36 cellular contexts compared by ENCODE assay signal in genomic region chr17:18173740-18174139, GRCh38.
"Had no signal": no experiment of that assay in that cellular context is flagged by ENCODE, and none has a peak within 500 bp of the region (broad histone marks: within the 10 kb centered on the region; RNA-seq: fewer than 3 reads in every experiment).

No MANE protein-coding gene starts in this region.

- H3K4me1 Mint-ChIP-seq: activated CD4-positive, alpha-beta T cell treated with anti-CD3 and anti-CD28 coated beads for 36 hours; activated naive CD4-positive, alpha-beta T cell treated with anti-CD3 and anti-CD28 coated beads, Interleukin-2, amount 10 ng/mL, durations not matched to agents 7 days and 5 days; WTC11 had no signal

- H3K4me1 ChIP-seq: adrenal gland, breast epithelium, Peyer's patch, SJSA1 had no signal

- H3K9me3 Mint-ChIP-seq: activated CD4-positive, alpha-beta T cell treated with anti-CD3 and anti-CD28 coated beads, Interleukin-2, amount 10 ng/mL, durations not matched to agents 7 days and 5 days; activated naive CD4-positive, alpha-beta T cell treated with anti-CD3 and anti-CD28 coated beads, Interleukin-2, amount 10 ng/mL, durations not matched to agents 7 days and 5 days; activated T-cell treated with anti-CD3 and anti-CD28 coated beads, Interleukin-2, amount 50 U/mL, for 4 hours; activated T-helper 1 cell treated with anti-CD3 and anti-CD28 coated beads, Interleukin-12 subunit alpha, Interleukin-12 subunit beta, Interleukin-2, Interleukin-4 antibody, amounts not matched to agents 30 ng/mL and 10 ng/mL and 1 ng/mL, durations not matched to agents 14 hours and 24 hours and 36 hours; T-helper 1 cell treated with Interleukin-12 subunit alpha and Interleukin-12 subunit beta and Interleukin-4 antibody, amounts not matched to agents 30 μg/mL and 1 μg/mL, for 36 hours; T-helper 2 cell treated with Interferon-gamma antibody and Interleukin-4, amounts not matched to agents 5 μg/mL and 100 μg/mL, for 36 hours; WTC11 had no signal

- H3K27me3 ChIP-seq: adrenal gland, body of pancreas, breast epithelium, Peyer's patch, SJSA1 had no signal

- H3K36me3 Mint-ChIP-seq: activated naive CD4-positive, alpha-beta T cell treated with anti-CD3 and anti-CD28 coated beads, Interleukin-2, amount 10 ng/mL, durations not matched to agents 7 days and 5 days; WTC11 had no signal

- H3K27ac Mint-ChIP-seq: activated CD4-positive, alpha-beta T cell treated with anti-CD3 and anti-CD28 coated beads for 36 hours; activated CD4-positive, alpha-beta T cell treated with anti-CD3 and anti-CD28 coated beads, Interleukin-2, amount 10 ng/mL, durations not matched to agents 7 days and 5 days; activated naive CD4-positive, alpha-beta T cell treated with anti-CD3 and anti-CD28 coated beads, Interleukin-2, amount 10 ng/mL, durations not matched to agents 7 days and 5 days; activated T-helper 1 cell treated with anti-CD3 and anti-CD28 coated beads, Interleukin-12 subunit alpha, Interleukin-12 subunit beta, Interleukin-2, Interleukin-4 antibody, amounts not matched to agents 30 ng/mL and 10 ng/mL and 1 ng/mL, durations not matched to agents 14 hours and 24 hours and 36 hours; T-helper 1 cell treated with Interleukin-12 subunit alpha and Interleukin-12 subunit beta and Interleukin-4 antibody, amounts not matched to agents 30 μg/mL and 1 μg/mL, for 36 hours; T-helper 2 cell treated with Interferon-gamma antibody and Interleukin-4, amounts not matched to agents 5 μg/mL and 100 μg/mL, for 36 hours; WTC11 had no signal

- H3K4me2 ChIP-seq: SK-N-SH had no signal

- H3K4me3 Mint-ChIP-seq: activated CD4-positive, alpha-beta T cell treated with anti-CD3 and anti-CD28 coated beads for 36 hours; activated CD4-positive, alpha-beta T cell treated with anti-CD3 and anti-CD28 coated beads, Interleukin-2, amount 10 ng/mL, durations not matched to agents 7 days and 5 days; activated naive CD4-positive, alpha-beta T cell treated with anti-CD3 and anti-CD28 coated beads, Interleukin-2, amount 10 ng/mL, durations not matched to agents 7 days and 5 days; activated T-cell treated with anti-CD3 and anti-CD28 coated beads, Interleukin-2, amount 50 U/mL, for 4 hours; activated T-helper 1 cell treated with anti-CD3 and anti-CD28 coated beads, Interleukin-12 subunit alpha, Interleukin-12 subunit beta, Interleukin-2, Interleukin-4 antibody, amounts not matched to agents 30 ng/mL and 10 ng/mL and 1 ng/mL, durations not matched to agents 14 hours and 24 hours and 36 hours; T-helper 1 cell treated with Interleukin-12 subunit alpha and Interleukin-12 subunit beta and Interleukin-4 antibody, amounts not matched to agents 30 μg/mL and 1 μg/mL, for 36 hours; T-helper 2 cell treated with Interferon-gamma antibody and Interleukin-4, amounts not matched to agents 5 μg/mL and 100 μg/mL, for 36 hours; WTC11 had no signal

- H3K36me3 ChIP-seq: adrenal gland, breast epithelium, Peyer's patch, SJSA1 had no signal

- H3K4me3 ChIP-seq: adrenal gland, body of pancreas, breast epithelium, Peyer's patch, SJSA1 had no signal

- FAIRE-seq: astrocyte, TTC549 had no signal

- H3K27ac ChIP-seq: adrenal gland, body of pancreas, breast epithelium, SJSA1 had no signal

- H3K9me3 ChIP-seq: adrenal gland, body of pancreas, breast epithelium, Peyer's patch, SJSA1, SK-N-SH had no signal

- DNase-seq: activated CD4-positive, alpha-beta T cell treated with anti-CD3 and anti-CD28 coated beads for 36 hours; activated CD4-positive, alpha-beta T cell treated with anti-CD3 and anti-CD28 coated beads, Interleukin-2, amount 10 ng/mL, durations not matched to agents 7 days and 5 days; activated CD4-positive, alpha-beta T cell treated with anti-CD3 and anti-CD28 coated beads, Interleukin-2, amount 50 U/mL, for 48 hours; activated CD8-positive, alpha-beta memory T cell treated with anti-CD3 and anti-CD28 coated beads, Interleukin-2, amount 50 U/mL, for 4 hours; activated gamma-delta T cell treated with Interleukin-2 at 50 U/mL for 16 hours; activated naive CD4-positive, alpha-beta T cell treated with anti-CD3 and anti-CD28 coated beads, Interleukin-2, amount 10 ng/mL, durations not matched to agents 7 days and 5 days; activated T-cell treated with anti-CD3 and anti-CD28 coated beads for 4 hours; activated T-cell treated with anti-CD3 and anti-CD28 coated beads, Interleukin-2, amount 50 U/mL, for 4 hours; adrenal gland; body of pancreas; Karpas-422; KBM-7; NCI-H1105; NCI-H1417 treated with DMSO at 0.1 percent for 48 hours; NCI-H1694; NCI-H1930; NCI-H2081 treated with DMSO at 0.1 percent for 48 hours; NCI-H226; NCI-H446 treated with DMSO at 0.1 percent for 48 hours; NCI-H69; NCI-H82; NK-92 treated with Interleukin-12 subunit alpha and Interleukin-12 subunit beta, amount 100 ng/mL, for 24 hours; PC-3; Peyer's patch; RPMI8226; SHP77 treated with DMSO at 0.1 percent for 48 hours had no signal

- H3K9ac ChIP-seq: SK-N-SH had no signal

- ATAC-seq: activated CD4-positive, alpha-beta T cell treated with anti-CD3 and anti-CD28 coated beads for 36 hours; activated CD4-positive, CD25-positive, alpha-beta regulatory T cell treated with anti-CD3 and anti-CD28 coated beads, Interleukin-2, amount 50 U/mL, for 24 hours; activated T-cell treated with anti-CD3 and anti-CD28 coated beads, Interleukin-2, amount 50 U/mL, for 4 hours; body of pancreas; PC-3; WTC11 had no signal

- H3K27me3 Mint-ChIP-seq: activated CD4-positive, alpha-beta T cell treated with anti-CD3 and anti-CD28 coated beads for 36 hours; activated CD4-positive, alpha-beta T cell treated with anti-CD3 and anti-CD28 coated beads, Interleukin-2, amount 10 ng/mL, durations not matched to agents 7 days and 5 days had no signal
